Comparison of ENCODE assay signal across 9 cellular contexts in genomic region chr9:99162759-99163364, GRCh38. TPM values are rescaled to one million over a fixed set of nuclear protein-coding genes. Genes with fewer than 3 reads are reported as not detected.
DNase-seq lines count a peak whose midpoint lies in the region; ATAC-seq and TF ChIP-seq lines count a peak whose summit lies in the region.
"Had no signal": no experiment of that assay in that cellular context is flagged by ENCODE, and none has a peak within 500 bp of the region (broad histone marks: within the 10 kb centered on the region; RNA-seq: fewer than 3 reads in every experiment).

No MANE protein-coding gene starts in this region.

- DNase-seq in AG04449 (ENCODE audit: low read depth, low spot score) (no peak), NCI-H1694 treated with DMSO at 0.1 percent for 48 hours (lab: John Stamatoyannopoulos, UW) (peak; percentile 61), astrocyte of the spinal cord (ENCODE audit: low read depth, low spot score) (peak; percentile 49), right lobe of liver (no peak), NCI-H446 treated with DMSO at 0.1 percent for 48 hours (lab: John Stamatoyannopoulos, UW) (no peak)
- DNase-seq: upper lobe of left lung had no signal

- in situ Hi-C loops in astrocyte of the spinal cord (cut with HindIII; ENCODE audit: low sequenced_read_pairs), result no loop called here

- ATAC-seq in right lobe of liver (peak; percentile 52 to 63 (median 58)), GM18873 (IDR thresholded peaks at IDR 0.05; ENCODE audit: low FRiP score, unreplicated experiment) (no peak), GM19324 (IDR thresholded peaks at IDR 0.05; ENCODE audit: low FRiP score, unreplicated experiment) (no peak)

- TF ChIP-seq POLR2A in right lobe of liver (IDR thresholded peaks at IDR 0.05), result no peak

- no peaks in the 10 kb centered on the region for H3K9me3 ChIP-seq in right lobe of liver
- H3K9me3 ChIP-seq: upper lobe of left lung had no signal

- H3K4me3 ChIP-seq in AG04449 (ENCODE audit: low read depth, low read length) (no peak overlapping the region), astrocyte of the spinal cord (ENCODE audit: low read depth, low read length) (no peak overlapping the region), right lobe of liver (no peak overlapping the region)
- H3K4me3 ChIP-seq: upper lobe of left lung had no signal

- no peak overlapping the region for H3K27ac ChIP-seq in right lobe of liver
- H3K27ac ChIP-seq: upper lobe of left lung had no signal

- CTCF ChIA-PET in AG04449 (lab: Yijun Ruan, JAX), result interaction anchor here (0.6 to 5.9 kb wide), 16 partner anchors 9 to 1162 kb away, joined by 3 to 34 read pairs (median 4); no protein-coding TSS in a partner anchor

- H3K36me3 ChIP-seq in right lobe of liver, result no peaks in the 10 kb centered on the region
- H3K36me3 ChIP-seq: upper lobe of left lung had no signal

- TF ChIP-seq CTCF in AG04449 (IDR thresholded peaks at IDR 0.05; ENCODE audit: insufficient read depth, low read length, missing control alignments) (peak; percentile 44), GM12872 (IDR thresholded peaks at IDR 0.05; ENCODE audit: insufficient read depth, low read depth, low read length) (peak; percentile 55; the same call in 2 of the 3 replicates), astrocyte of the spinal cord (IDR thresholded peaks at IDR 0.05; ENCODE audit: low read depth, low read length) (peak; percentile 56), right lobe of liver (IDR thresholded peaks at IDR 0.05) (peak; percentile 41 to 64 (median 52))

- intact Hi-C loops in right lobe of liver (cut with DNase I), result no loop called here

- no peaks in the 10 kb centered on the region for H3K4me1 ChIP-seq in right lobe of liver
- H3K4me1 ChIP-seq: upper lobe of left lung had no signal

- 32% methylated on average over 3 of the region's 3 CpGs for WGBS in right lobe of liver (ENCODE audit: insufficient coverage, low coverage, low lambda C conversion rate, missing lambda C conversion rate)

- POLR2A ChIA-PET in AG04449 (lab: Yijun Ruan, JAX), result no interaction called here

- H3K27me3 ChIP-seq in right lobe of liver, result no peaks in the 10 kb centered on the region
- H3K27me3 ChIP-seq: upper lobe of left lung had no signal

RNA-seq across cellular contexts. Expression of gene TGFBR1, which starts 57.9 kb away (rescaled TPM):
- total RNA-seq in right lobe of liver, result 10 to 100 TPM in 5 of 6 experiments, 1 to 10 TPM in 1; 9.6 to 26.4 (median 13.4) TPM

RNA-seq across cellular contexts. Expression of gene ALG2, which starts 58.9 kb away (rescaled TPM):
- total RNA-seq in right lobe of liver, result 10 to 100 TPM; 26.2 to 32.6 (median 27.7) TPM

RNA-seq across cellular contexts. Expression of gene SEC61B, which starts 59.2 kb away (rescaled TPM):
- total RNA-seq in right lobe of liver, result 100 to 1,000 TPM in 5 of 6 experiments, 10 to 100 TPM in 1; 85.1 to 158 (median 131) TPM

Comparison
In these comparisons a context has a peak if more than half of its experiments do, and no peak if none do; other contexts are left out.
1. DNase-seq: peak in NCI-H1694 treated with DMSO at 0.1 percent for 48 hours (single experiment) and astrocyte of the spinal cord (single experiment); none in AG04449 (single experiment), right lobe of liver (0 of 3) and NCI-H446 treated with DMSO at 0.1 percent for 48 hours (single experiment).
2. ATAC-seq: peak in right lobe of liver (4 of 4); none in GM18873 (single experiment) and GM19324 (single experiment).
3. Peak in every context shown above with its lines, with median percentiles within 50 percentile points of each other: CTCF ChIP-seq.